ENCODE assay signal across 35 cellular contexts in the genomic region with DNA sequence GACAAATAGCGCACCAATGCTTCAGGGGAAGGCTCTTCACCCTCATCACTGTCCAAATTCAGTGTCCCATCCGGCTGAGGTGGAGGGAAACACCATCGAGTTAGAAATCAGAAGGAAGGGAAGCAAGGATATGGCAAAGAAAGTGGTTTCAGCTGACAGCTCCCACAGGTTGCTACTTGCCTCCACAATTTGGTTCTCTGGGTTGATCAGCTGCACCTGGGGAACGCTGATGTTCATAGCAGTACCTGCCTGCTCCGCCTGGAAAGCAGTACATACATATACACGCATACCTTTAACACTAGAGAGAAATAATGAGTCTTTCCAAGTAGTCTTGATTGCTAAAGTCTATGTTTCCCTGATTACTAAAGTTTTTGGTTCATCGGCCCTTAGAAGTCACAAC. TPM values are rescaled to one million over a fixed set of nuclear protein-coding genes. Genes with fewer than 3 reads are reported as not detected.
"Had no signal": no experiment of that assay in that cellular context is flagged by ENCODE, and none has a peak within 500 bp of the region (broad histone marks: within the 10 kb centered on the region; RNA-seq: fewer than 3 reads in every experiment).

No MANE protein-coding gene starts in this region.

- H3K4me1 ChIP-seq: vagina had no signal

- H3K4me2 ChIP-seq: smooth muscle cell had no signal

- DNase-seq: activated B cell treated with CpG ODN at 0.5 μM for 24 hours; activated CD4-positive, alpha-beta T cell treated with anti-CD3 and anti-CD28 coated beads, Interleukin-2, amount 50 U/mL, for 4 hours; activated CD8-positive, alpha-beta memory T cell treated with anti-CD3 and anti-CD28 coated beads for 24 hours; activated gamma-delta T cell; activated naive CD4-positive, alpha-beta T cell treated with anti-CD3 and anti-CD28 coated beads, Interleukin-2, amount 10 ng/mL, durations not matched to agents 7 days and 5 days; activated naive CD8-positive, alpha-beta T cell treated with anti-CD3 and anti-CD28 coated beads, Interleukin-2, amount 50 U/mL, for 24 hours; amygdala; dermis blood vessel endothelial cell; effector CD8-positive, alpha-beta T cell; foreskin fibroblast; heart right ventricle; left ventricle myocardium superior; mammary epithelial cell; naive thymus-derived CD8-positive, alpha-beta T cell; nucleus accumbens; stimulated activated CD4-positive, alpha-beta T cell treated with anti-CD3 and anti-CD28 coated beads, Interleukin-1b, Interleukin-23, amount 100 ng/mL, for 48 hours; stimulated activated CD4-positive, alpha-beta T cell treated with anti-CD3 and anti-CD28 coated beads, Interleukin-4, amount 100 ng/mL, for 4 hours; stimulated activated CD8-positive, alpha-beta memory T cell treated with anti-CD3 and anti-CD28 coated beads, Interleukin-4, amount 100 ng/mL, for 48 hours; stimulated activated naive CD8-positive, alpha-beta T cell treated with anti-CD3 and anti-CD28 coated beads, Interleukin-15, amount 100 ng/mL, for 72 hours; substantia nigra; T-helper 17 cell; thyroid gland; upper lobe of left lung had no signal

- H3K27ac ChIP-seq: parathyroid adenoma, upper lobe of left lung, vagina had no signal

- H3K9ac ChIP-seq: parathyroid adenoma had no signal

- H3K27me3 ChIP-seq: heart right ventricle, right atrium auricular region, thyroid gland, upper lobe of left lung, vagina had no signal

- H3K9me3 Mint-ChIP-seq: activated B cell treated with CpG ODN at 0.5 μM for 24 hours; activated naive CD4-positive, alpha-beta T cell treated with anti-CD3 and anti-CD28 coated beads, Interleukin-2, amount 10 ng/mL, durations not matched to agents 7 days and 5 days; activated naive CD8-positive, alpha-beta T cell treated with anti-CD3 and anti-CD28 coated beads, Interleukin-2, amount 50 U/mL, for 24 hours; mesothelial cell of epicardium; naive thymus-derived CD8-positive, alpha-beta T cell; neural crest cell; stimulated activated memory B cell treated with anti-CD40 and anti-IgM and Interleukin-4, amounts not matched to agents 10 μg/mL and 1 μg/mL and 100 μg/mL, for 72 hours; stimulated activated naive CD8-positive, alpha-beta T cell treated with anti-CD3 and anti-CD28 coated beads, Interleukin-15, amount 100 ng/mL, for 72 hours had no signal

- H3K79me2 ChIP-seq: parathyroid adenoma had no signal

- H3K4me3 ChIP-seq: heart right ventricle, smooth muscle cell, thyroid gland, upper lobe of left lung, vagina had no signal

- H3K9me3 ChIP-seq: heart right ventricle, right atrium auricular region, thyroid gland, upper lobe of left lung, vagina had no signal

- H3K27me3 Mint-ChIP-seq: activated B cell treated with CpG ODN at 0.5 μM for 24 hours; activated naive CD4-positive, alpha-beta T cell treated with anti-CD3 and anti-CD28 coated beads, Interleukin-2, amount 10 ng/mL, durations not matched to agents 7 days and 5 days; activated naive CD8-positive, alpha-beta T cell treated with anti-CD3 and anti-CD28 coated beads, Interleukin-2, amount 50 U/mL, for 24 hours; naive thymus-derived CD8-positive, alpha-beta T cell; stimulated activated memory B cell treated with anti-CD40 and anti-IgM and Interleukin-4, amounts not matched to agents 10 μg/mL and 1 μg/mL and 100 μg/mL, for 72 hours; stimulated activated naive CD8-positive, alpha-beta T cell treated with anti-CD3 and anti-CD28 coated beads, Interleukin-15, amount 100 ng/mL, for 72 hours; T-helper 17 cell had no signal

- H3K27ac Mint-ChIP-seq: activated B cell treated with CpG ODN at 0.5 μM for 24 hours; activated naive CD4-positive, alpha-beta T cell treated with anti-CD3 and anti-CD28 coated beads, Interleukin-2, amount 10 ng/mL, durations not matched to agents 7 days and 5 days; activated naive CD8-positive, alpha-beta T cell treated with anti-CD3 and anti-CD28 coated beads, Interleukin-2, amount 50 U/mL, for 24 hours; mesothelial cell of epicardium; stimulated activated memory B cell treated with anti-CD40 and anti-IgM and Interleukin-4, amounts not matched to agents 10 μg/mL and 1 μg/mL and 100 μg/mL, for 72 hours; stimulated activated naive CD8-positive, alpha-beta T cell treated with anti-CD3 and anti-CD28 coated beads, Interleukin-15, amount 100 ng/mL, for 72 hours; T-helper 17 cell had no signal

- H2AFZ ChIP-seq: parathyroid adenoma had no signal

- ATAC-seq: activated naive CD8-positive, alpha-beta T cell treated with anti-CD3 and anti-CD28 coated beads, Interleukin-2, amount 50 U/mL, for 24 hours; esophagus mucosa; naive thymus-derived CD8-positive, alpha-beta T cell; stimulated activated memory B cell treated with anti-CD40 and anti-IgM and Interleukin-4, amounts not matched to agents 10 μg/mL and 1 μg/mL and 100 μg/mL, for 72 hours; stimulated activated naive CD8-positive, alpha-beta T cell treated with anti-CD3 and anti-CD28 coated beads, Interleukin-15, amount 100 ng/mL, for 72 hours; T-helper 17 cell had no signal

- H3K4me3 Mint-ChIP-seq: activated B cell treated with CpG ODN at 0.5 μM for 24 hours; activated naive CD4-positive, alpha-beta T cell treated with anti-CD3 and anti-CD28 coated beads, Interleukin-2, amount 10 ng/mL, durations not matched to agents 7 days and 5 days; activated naive CD8-positive, alpha-beta T cell treated with anti-CD3 and anti-CD28 coated beads, Interleukin-2, amount 50 U/mL, for 24 hours; mesothelial cell of epicardium; naive thymus-derived CD8-positive, alpha-beta T cell; neural crest cell; stimulated activated memory B cell treated with anti-CD40 and anti-IgM and Interleukin-4, amounts not matched to agents 10 μg/mL and 1 μg/mL and 100 μg/mL, for 72 hours; stimulated activated naive CD8-positive, alpha-beta T cell treated with anti-CD3 and anti-CD28 coated beads, Interleukin-15, amount 100 ng/mL, for 72 hours; T-helper 17 cell had no signal

RNA-seq across cellular contexts. Expression of gene APOA1, which starts 37.8 kb away (rescaled TPM):
- total RNA-seq: bronchial epithelial cell, endothelial cell of umbilical vein, glomerular endothelial cell, mammary epithelial cell, pulmonary artery endothelial cell had no signal

RNA-seq across cellular contexts. Expression of gene APOC3, which starts 45.5 kb away (rescaled TPM):
- total RNA-seq: activated B cell treated with CpG ODN at 0.5 μM for 24 hours; bronchial epithelial cell; dermis blood vessel endothelial cell; endothelial cell of umbilical vein; glomerular endothelial cell; left ventricle myocardium superior; mammary epithelial cell; mesothelial cell of epicardium; naive thymus-derived CD8-positive, alpha-beta T cell; neural crest cell; pulmonary artery endothelial cell; right atrium auricular region; smooth muscle cell; T-helper 17 cell; thyroid gland; vagina had no signal

RNA-seq across cellular contexts. Expression of gene APOA4, which starts 52.1 kb away (rescaled TPM):
- total RNA-seq: activated B cell treated with CpG ODN at 0.5 μM for 24 hours; bronchial epithelial cell; dermis blood vessel endothelial cell; endothelial cell of umbilical vein; esophagus mucosa; glomerular endothelial cell; left ventricle myocardium superior; mammary epithelial cell; mesothelial cell of epicardium; naive thymus-derived CD8-positive, alpha-beta T cell; neural crest cell; pulmonary artery endothelial cell; right atrium auricular region; smooth muscle cell; T-helper 17 cell; thyroid gland; upper lobe of left lung; vagina had no signal
